In the genomic region with DNA sequence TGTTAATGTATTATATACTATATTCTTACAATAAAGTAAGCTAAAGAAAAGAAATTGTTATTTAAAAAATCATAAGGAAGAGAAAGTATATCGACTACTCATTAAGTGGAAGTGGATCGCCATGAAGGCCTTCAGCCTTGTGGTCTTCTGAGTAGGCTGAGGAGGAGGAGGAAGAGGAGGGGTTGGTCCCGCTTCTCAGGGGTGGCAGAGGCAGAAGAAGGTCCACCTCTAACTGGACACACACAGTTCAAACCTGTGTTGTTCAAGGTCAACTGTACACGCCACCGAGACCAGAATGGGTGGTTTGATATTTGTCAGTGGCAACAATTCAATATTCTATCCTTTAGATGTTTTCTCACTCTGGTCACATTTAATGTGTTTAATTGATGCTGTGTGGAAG, we compare ENCODE assay signal across 9 cellular contexts.
DNase-seq lines count a peak whose midpoint lies in the region; ATAC-seq, FAIRE-seq and TF ChIP-seq lines count a peak whose summit lies in the region.
"Had no signal": no experiment of that assay in that cellular context is flagged by ENCODE, and none has a peak within 500 bp of the region (broad histone marks: within the 10 kb centered on the region; RNA-seq: fewer than 3 reads in every experiment).

No MANE protein-coding gene starts in this region.

- peaks cover 8% of the 10 kb centered on the region for H3K4me1 ChIP-seq in CD8-positive, alpha-beta memory T cell (ENCODE audit: insufficient read depth, low read length)

- peak overlapping the region in 4 of 7 donors; percentile 19 to 65 (median 64) for H3K4me3 Mint-ChIP-seq in CD8-positive, alpha-beta memory T cell
- H3K4me3 Mint-ChIP-seq in activated CD8-positive, alpha-beta T cell treated with anti-CD3 and anti-CD28 coated beads for 36 hours = peak overlapping the region; percentile 43
- peak overlapping the region in 3 of 10 donors; percentile 59 to 69 (median 66) for H3K4me3 Mint-ChIP-seq in naive thymus-derived CD8-positive, alpha-beta T cell

- intact Hi-C loops in activated CD8-positive, alpha-beta T cell treated with anti-CD3 and anti-CD28 coated beads for 36 hours (cut with micrococcal nuclease) = loop anchor here (2.0 to 5.0 kb wide), 3 partner anchors 65 to 186 kb away; partner anchors contain the start of genes ALOX5AP and USPL1

- no peaks in the 10 kb centered on the region for H3K9me3 Mint-ChIP-seq in CD8-positive, alpha-beta memory T cell
- no peaks in the 10 kb centered on the region for H3K9me3 Mint-ChIP-seq in activated CD8-positive, alpha-beta T cell treated with anti-CD3 and anti-CD28 coated beads for 36 hours
- no peaks in the 10 kb centered on the region for H3K9me3 Mint-ChIP-seq in naive thymus-derived CD8-positive, alpha-beta T cell

- FAIRE-seq in urothelium cell line (lab: Jason Lieb, UNC) = no peak

- peaks cover 8 to 20% (median 13%) of the 10 kb centered on the region in 3 donors for H3K4me1 Mint-ChIP-seq in CD8-positive, alpha-beta memory T cell
- H3K4me1 Mint-ChIP-seq in activated CD8-positive, alpha-beta T cell treated with anti-CD3 and anti-CD28 coated beads for 36 hours (ENCODE audit: low read depth) = peaks cover 9% of the 10 kb centered on the region
- H3K4me1 Mint-ChIP-seq in naive thymus-derived CD8-positive, alpha-beta T cell = peaks cover 8 to 12% (median 9%) of the 10 kb centered on the region in 4 donors

- no peaks in the 10 kb centered on the region for H3K27me3 ChIP-seq in CD8-positive, alpha-beta memory T cell (ENCODE audit: insufficient read depth, low read length, poor library complexity, severe bottlenecking)

- H3K36me3 ChIP-seq in CD8-positive, alpha-beta memory T cell (ENCODE audit: insufficient read depth, low read length) = no peaks in the 10 kb centered on the region

- POLR2A ChIA-PET in CD8-positive, alpha-beta memory T cell (lab: Charles Lee) = no interaction called here
- POLR2A ChIA-PET in activated CD8-positive, alpha-beta T cell treated with anti-CD3 and anti-CD28 coated beads for 36 hours (lab: Charles Lee) = no interaction called here
- POLR2A ChIA-PET in naive thymus-derived CD8-positive, alpha-beta T cell (lab: Charles Lee) = interaction anchor here (0.6 kb wide), 1 partner anchor 133 kb away, joined by 3 read pairs; no protein-coding TSS in a partner anchor

- no peaks in the 10 kb centered on the region for H3K36me3 Mint-ChIP-seq in CD8-positive, alpha-beta memory T cell
- no peaks in the 10 kb centered on the region for H3K36me3 Mint-ChIP-seq in activated CD8-positive, alpha-beta T cell treated with anti-CD3 and anti-CD28 coated beads for 36 hours (ENCODE audit: low read depth)
- H3K36me3 Mint-ChIP-seq in naive thymus-derived CD8-positive, alpha-beta T cell = no peaks in the 10 kb centered on the region

- H3K4me3 ChIP-seq in CD8-positive, alpha-beta memory T cell (ENCODE audit: low read length) = no peak overlapping the region

- no peak for TF ChIP-seq CTCF in activated CD8-positive, alpha-beta T cell treated with anti-CD3 and anti-CD28 coated beads for 36 hours (IDR thresholded peaks at IDR 0.05)

- no peak for DNase-seq in CD8-positive, alpha-beta memory T cell
- DNase-seq in activated CD8-positive, alpha-beta T cell treated with anti-CD3 and anti-CD28 coated beads for 36 hours = no peak
- no peak for DNase-seq in naive thymus-derived CD8-positive, alpha-beta T cell
- no peak for DNase-seq in putamen (ENCODE audit: low spot score)
- DNase-seq in urothelium cell line (ENCODE audit: low spot score) = no peak
- no peak for DNase-seq in DMS153 (lab: John Stamatoyannopoulos, UW)
- DNase-seq: DMS 273 treated with DMSO at 0.1 percent for 48 hours had no signal

- peak overlapping the region in 4 of 8 donors; percentile 43 to 87 (median 60) for H3K27ac Mint-ChIP-seq in CD8-positive, alpha-beta memory T cell
- H3K27ac Mint-ChIP-seq in activated CD8-positive, alpha-beta T cell treated with anti-CD3 and anti-CD28 coated beads for 36 hours = no peak overlapping the region
- H3K27ac Mint-ChIP-seq in naive thymus-derived CD8-positive, alpha-beta T cell = peak overlapping the region in 4 of 10 donors; percentile 36 to 73 (median 53)

- H3K27ac ChIP-seq in CD8-positive, alpha-beta memory T cell (ENCODE audit: low read depth, low read length) = no peak overlapping the region

- CTCF ChIA-PET in CD8-positive, alpha-beta memory T cell (lab: Charles Lee) = interaction anchor here (0.6 to 2.6 kb wide), 10 partner anchors 10 to 670 kb away, joined by 3 to 17 read pairs (median 3); no protein-coding TSS in a partner anchor
- CTCF ChIA-PET in activated CD8-positive, alpha-beta T cell treated with anti-CD3 and anti-CD28 coated beads for 36 hours (lab: Charles Lee) = interaction anchor here (0.9 to 1.5 kb wide), 6 partner anchors 10 to 121 kb away, joined by 3 to 5 read pairs (median 4); no protein-coding TSS in a partner anchor

- peaks cover 0 to 4% of the 10 kb centered on the region in 2 donors for H3K27me3 Mint-ChIP-seq in CD8-positive, alpha-beta memory T cell
- no peaks in the 10 kb centered on the region for H3K27me3 Mint-ChIP-seq in activated CD8-positive, alpha-beta T cell treated with anti-CD3 and anti-CD28 coated beads for 36 hours
- peaks cover 0 to 7% (median 0%) of the 10 kb centered on the region in 5 donors for H3K27me3 Mint-ChIP-seq in naive thymus-derived CD8-positive, alpha-beta T cell

- no peaks in the 10 kb centered on the region for H3K9me3 ChIP-seq in CD8-positive, alpha-beta memory T cell (ENCODE audit: low read length)

- peak; percentile 21 for ATAC-seq in GM21737 (IDR thresholded peaks at IDR 0.05; ENCODE audit: unreplicated experiment)
- ATAC-seq in activated CD8-positive, alpha-beta T cell treated with anti-CD3 and anti-CD28 coated beads for 36 hours = peak; percentile 9
- ATAC-seq in naive thymus-derived CD8-positive, alpha-beta T cell = peak; percentile 7 to 14
- ATAC-seq in HG03460 (IDR thresholded peaks at IDR 0.05; ENCODE audit: unreplicated experiment) = no peak
